In the genomic region with DNA sequence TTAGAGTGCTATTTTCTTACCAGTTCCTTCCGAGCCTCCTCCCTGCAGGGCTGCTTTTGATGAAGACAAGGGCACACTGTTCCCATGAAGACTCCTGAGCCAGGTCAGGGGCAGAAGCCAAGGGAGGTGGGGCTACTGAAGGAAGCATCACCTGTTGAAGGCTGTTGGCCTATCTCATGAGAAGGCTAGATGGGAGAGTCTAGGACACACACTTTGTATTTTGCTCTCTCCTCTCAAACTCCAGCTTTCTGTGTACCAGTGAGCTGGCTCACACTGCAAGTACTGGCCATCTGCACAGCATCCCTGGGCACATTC, we compare ENCODE assay signal across 2 cellular contexts.
TF ChIP-seq lines count a peak whose summit lies in the region.

No MANE protein-coding gene starts in this region.

TF ChIP-seq in SK-N-SH, 30 proteins besides CTCF, POLR2A, EP300 and RAD21:
- TF ChIP-seq RXRA (IDR thresholded peaks at IDR 0.05; ENCODE audit: borderline replicate concordance, low read depth) (no peak), SIN3A (IDR thresholded peaks at IDR 0.05; ENCODE audit: borderline replicate concordance, low read depth, low read length) (no peak), NRF1 (IDR thresholded peaks at IDR 0.05; ENCODE audit: low read depth, low read length) (no peak), FOXM1 (IDR thresholded peaks at IDR 0.05; ENCODE audit: low read depth) (no peak), FOXJ3 (CRISPR knock-in tag; IDR thresholded peaks at IDR 0.05) (no peak), CHD2 (IDR thresholded peaks at IDR 0.05; ENCODE audit: low read length, partially characterized antibody) (no peak), GABPA (IDR thresholded peaks at IDR 0.05; ENCODE audit: low read depth) (no peak), POLR2AphosphoS5 (IDR thresholded peaks at IDR 0.05; ENCODE audit: low read depth, low read length) (no peak), SMC3 (IDR thresholded peaks at IDR 0.05; ENCODE audit: low read depth, low read length) (no peak), ELF1 (IDR thresholded peaks at IDR 0.05) (no peak), YY1 (IDR thresholded peaks at IDR 0.05; ENCODE audit: low read depth) (no peak)
- TF ChIP-seq, protein P1, sequence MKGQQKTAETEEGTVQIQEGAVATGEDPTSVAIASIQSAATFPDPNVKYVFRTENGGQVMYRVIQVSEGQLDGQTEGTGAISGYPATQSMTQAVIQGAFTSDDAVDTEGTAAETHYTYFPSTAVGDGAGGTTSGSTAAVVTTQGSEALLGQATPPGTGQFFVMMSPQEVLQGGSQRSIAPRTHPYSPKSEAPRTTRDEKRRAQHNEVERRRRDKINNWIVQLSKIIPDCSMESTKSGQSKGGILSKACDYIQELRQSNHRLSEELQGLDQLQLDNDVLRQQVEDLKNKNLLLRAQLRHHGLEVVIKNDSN (IDR thresholded peaks at IDR 0.05; ENCODE audit: borderline replicate concordance, low read depth): no peak
- TF ChIP-seq, protein P2, sequence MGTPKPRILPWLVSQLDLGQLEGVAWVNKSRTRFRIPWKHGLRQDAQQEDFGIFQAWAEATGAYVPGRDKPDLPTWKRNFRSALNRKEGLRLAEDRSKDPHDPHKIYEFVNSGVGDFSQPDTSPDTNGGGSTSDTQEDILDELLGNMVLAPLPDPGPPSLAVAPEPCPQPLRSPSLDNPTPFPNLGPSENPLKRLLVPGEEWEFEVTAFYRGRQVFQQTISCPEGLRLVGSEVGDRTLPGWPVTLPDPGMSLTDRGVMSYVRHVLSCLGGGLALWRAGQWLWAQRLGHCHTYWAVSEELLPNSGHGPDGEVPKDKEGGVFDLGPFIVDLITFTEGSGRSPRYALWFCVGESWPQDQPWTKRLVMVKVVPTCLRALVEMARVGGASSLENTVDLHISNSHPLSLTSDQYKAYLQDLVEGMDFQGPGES (IDR thresholded peaks at IDR 0.05; ENCODE audit: low read depth, low read length): no peak
- TF ChIP-seq, protein P3, sequence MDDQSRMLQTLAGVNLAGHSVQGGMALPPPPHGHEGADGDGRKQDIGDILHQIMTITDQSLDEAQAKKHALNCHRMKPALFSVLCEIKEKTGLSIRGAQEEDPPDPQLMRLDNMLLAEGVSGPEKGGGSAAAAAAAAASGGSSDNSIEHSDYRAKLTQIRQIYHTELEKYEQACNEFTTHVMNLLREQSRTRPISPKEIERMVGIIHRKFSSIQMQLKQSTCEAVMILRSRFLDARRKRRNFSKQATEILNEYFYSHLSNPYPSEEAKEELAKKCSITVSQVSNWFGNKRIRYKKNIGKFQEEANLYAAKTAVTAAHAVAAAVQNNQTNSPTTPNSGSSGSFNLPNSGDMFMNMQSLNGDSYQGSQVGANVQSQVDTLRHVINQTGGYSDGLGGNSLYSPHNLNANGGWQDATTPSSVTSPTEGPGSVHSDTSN (IDR thresholded peaks at IDR 0.05): no peak

TF ChIP-seq in SK-N-SH treated with all-trans-retinoic acid at 6 μM for 48 hours, 23 proteins besides CTCF, POLR2A, EP300 and RAD21:
- no peak for TF ChIP-seq RARB (CRISPR knock-in tag; IDR thresholded peaks at IDR 0.05)
- TF ChIP-seq ZFP30 (CRISPR knock-in tag; IDR thresholded peaks at IDR 0.05): no peak
